ENCODE assay signal across 22 cellular contexts in genomic region chr15:55990071-55990470, GRCh38. TPM values are rescaled to one million over a fixed set of nuclear protein-coding genes. Genes with fewer than 3 reads are reported as not detected.
DNase-seq lines count a peak whose midpoint lies in the region; ATAC-seq and TF ChIP-seq lines count a peak whose summit lies in the region.
"Had no signal": no experiment of that assay in that cellular context is flagged by ENCODE, and none has a peak within 500 bp of the region (broad histone marks: within the 10 kb centered on the region; RNA-seq: fewer than 3 reads in every experiment).

No MANE protein-coding gene starts in this region.

- peaks cover 24% of the 10 kb centered on the region for H3K4me1 Mint-ChIP-seq in activated CD4-positive, alpha-beta T cell treated with anti-CD3 and anti-CD28 coated beads, Interleukin-2, amount 10 ng/mL, durations not matched to agents 24 days and 14 days
- peaks cover 28% of the 10 kb centered on the region for H3K4me1 Mint-ChIP-seq in nephron

- peaks cover 14% of the 10 kb centered on the region for H3K27me3 Mint-ChIP-seq in activated CD4-positive, alpha-beta T cell treated with anti-CD3 and anti-CD28 coated beads, Interleukin-2, amount 10 ng/mL, durations not matched to agents 24 days and 14 days
- H3K27me3 Mint-ChIP-seq in nephron (ENCODE audit: low read depth), result peaks cover 5% of the 10 kb centered on the region
- H3K27me3 Mint-ChIP-seq: CD4-positive, alpha-beta memory T cell had no signal

- ATAC-seq in HG02642 (IDR thresholded peaks at IDR 0.05; ENCODE audit: poor library complexity, unreplicated experiment) (no peak), right cardiac atrium (no peak), GM21737 (IDR thresholded peaks at IDR 0.05; ENCODE audit: unreplicated experiment) (no peak)
- ATAC-seq: A549, GM12878, GM23338, HCT116 had no signal

- H3K79me2 ChIP-seq in hepatocyte, result peaks cover 61% of the 10 kb centered on the region

- H3K4me3 ChIP-seq in hepatocyte, result no peak overlapping the region
- H3K4me3 ChIP-seq in right cardiac atrium (ENCODE audit: low read length), result no peak overlapping the region
- H3K4me3 ChIP-seq: A549; BLaER1 treated with 17β-estradiol and CSF1 and Interleukin-3, amounts not matched to agents 10 nM and 100 nM; GM12878; GM23338 had no signal

- H3K4me1 ChIP-seq in hepatocyte (ENCODE audit: insufficient read depth), result peaks cover 13% of the 10 kb centered on the region
- H3K4me1 ChIP-seq in right cardiac atrium (ENCODE audit: control insufficient read depth, insufficient read depth, low read length), result peaks cover 2% of the 10 kb centered on the region

- H3K27ac ChIP-seq in hepatocyte (peak overlapping the region; percentile 100), right cardiac atrium (ENCODE audit: low read length) (no peak overlapping the region)
- H3K27ac ChIP-seq: 22Rv1; BLaER1 treated with 17β-estradiol and CSF1 and Interleukin-3, amounts not matched to agents 10 nM and 100 nM had no signal

- H3K4me3 Mint-ChIP-seq in activated CD4-positive, alpha-beta T cell treated with anti-CD3 and anti-CD28 coated beads, Interleukin-2, amount 10 ng/mL, durations not matched to agents 24 days and 14 days, result no peak overlapping the region
- H3K4me3 Mint-ChIP-seq in nephron, result peak overlapping the region in 2 of 3 experiments; percentile 34 to 50
- H3K4me3 Mint-ChIP-seq: CD14-positive monocyte, GM23338, H9 had no signal

- intact Hi-C loops in activated CD4-positive, alpha-beta T cell treated with anti-CD3 and anti-CD28 coated beads, Interleukin-2, amount 10 ng/mL, durations not matched to agents 24 days and 14 days (cut with micrococcal nuclease), result no loop called here
- intact Hi-C loops in right cardiac atrium (cut with DNase I), result loop anchor here in 1 of 4 donors (5.0 kb wide), 1 partner anchor 257 kb away; no protein-coding TSS in a partner anchor

- no peaks in the 10 kb centered on the region for H3K9me3 Mint-ChIP-seq in activated CD4-positive, alpha-beta T cell treated with anti-CD3 and anti-CD28 coated beads, Interleukin-2, amount 10 ng/mL, durations not matched to agents 24 days and 14 days
- peaks cover 12% of the 10 kb centered on the region for H3K9me3 Mint-ChIP-seq in nephron
- H3K9me3 Mint-ChIP-seq: GM23338 had no signal

- WGBS in hepatocyte (ENCODE audit: low lambda C conversion rate, missing lambda C conversion rate), result 94% methylated on average over 6 of the region's 6 CpGs
- WGBS in right cardiac atrium, result 94% methylated on average over 6 of the region's 6 CpGs

- H4K20me1 ChIP-seq in hepatocyte (ENCODE audit: insufficient read depth, poor library complexity, severe bottlenecking), result peaks cover 6% of the 10 kb centered on the region

- peak overlapping the region; percentile 77 for H3K4me2 ChIP-seq in hepatocyte
- H3K4me2 ChIP-seq: GM23338 had no signal

- H2AFZ ChIP-seq in hepatocyte, result no peak overlapping the region
- H2AFZ ChIP-seq: GM23338 had no signal

- TF ChIP-seq CTCF in hepatocyte (IDR thresholded peaks at IDR 0.05; ENCODE audit: poor library complexity) (no peak), nephron (IDR thresholded peaks at IDR 0.05; ENCODE audit: unreplicated experiment in 3 of 3) (no peak)

- no peaks in the 10 kb centered on the region for H3K9me3 ChIP-seq in hepatocyte (ENCODE audit: low read depth)
- H3K9me3 ChIP-seq in right cardiac atrium (ENCODE audit: control insufficient read depth, low read length), result no peaks in the 10 kb centered on the region
- H3K9me3 ChIP-seq: A549, BE2C had no signal

- H3K9me2 ChIP-seq in hepatocyte (replicated peaks; ENCODE audit: insufficient read depth), result no peaks in the 10 kb centered on the region

- H3K27me3 ChIP-seq in hepatocyte (no peaks in the 10 kb centered on the region), right cardiac atrium (ENCODE audit: control insufficient read depth, insufficient read depth) (no peaks in the 10 kb centered on the region)
- H3K27me3 ChIP-seq: BE2C; BLaER1 treated with 17β-estradiol and CSF1 and Interleukin-3, amounts not matched to agents 10 nM and 100 nM had no signal

- peaks cover 7% of the 10 kb centered on the region for H3K36me3 Mint-ChIP-seq in activated CD4-positive, alpha-beta T cell treated with anti-CD3 and anti-CD28 coated beads, Interleukin-2, amount 10 ng/mL, durations not matched to agents 24 days and 14 days (ENCODE audit: low read depth)
- H3K36me3 Mint-ChIP-seq in nephron (ENCODE audit: low read depth), result peaks cover 31% of the 10 kb centered on the region

- DNase-seq in activated CD4-positive, alpha-beta T cell treated with anti-CD3 and anti-CD28 coated beads, Interleukin-2, amount 10 ng/mL, durations not matched to agents 24 days and 14 days, result peak; percentile 46
- DNase-seq in activated CD4-positive, alpha-beta T cell treated with anti-CD3 and anti-CD28 coated beads, Interleukin-2, amount 50 U/mL, for 4 hours, result no peak
- no peak for DNase-seq in hepatocyte (ENCODE audit: low spot score)
- DNase-seq in 8988T, result no peak
- DNase-seq in right cardiac atrium, result no peak
- DNase-seq: ACHN; BE2C; CD4-positive, alpha-beta memory T cell; COR-L47; DMS153; DND-41; H9 had no signal

- H3K27ac Mint-ChIP-seq in activated CD4-positive, alpha-beta T cell treated with anti-CD3 and anti-CD28 coated beads, Interleukin-2, amount 10 ng/mL, durations not matched to agents 24 days and 14 days, result no peak overlapping the region
- H3K27ac Mint-ChIP-seq in nephron, result no peak overlapping the region
- H3K27ac Mint-ChIP-seq: CD14-positive monocyte; CD4-positive, alpha-beta memory T cell; GM23338; H9 had no signal

- H3K36me3 ChIP-seq in hepatocyte (replicated peaks; ENCODE audit: insufficient read depth, low read depth), result no peaks in the 10 kb centered on the region

RNA-seq across cellular contexts. Expression of gene NEDD4, which starts 3.3 kb away (rescaled TPM):
- total RNA-seq in activated CD4-positive, alpha-beta T cell treated with anti-CD3 and anti-CD28 coated beads, Interleukin-2, amount 10 ng/mL, durations not matched to agents 24 days and 14 days, result 9.5 and 10.7 TPM in 2 replicates
- total RNA-seq in hepatocyte (77.0 and 77.3 TPM in 2 replicates), right cardiac atrium (10 to 100 TPM in 1 of 4 donors, 1 to 10 TPM in 3; 8.4 to 11.6 (median 9.4) TPM)
- polyA plus RNA-seq in hepatocyte (21.3 and 26.5 TPM in 2 replicates), right cardiac atrium (2.6 TPM)
